9 cellular contexts compared by ENCODE assay signal in the genomic region with DNA sequence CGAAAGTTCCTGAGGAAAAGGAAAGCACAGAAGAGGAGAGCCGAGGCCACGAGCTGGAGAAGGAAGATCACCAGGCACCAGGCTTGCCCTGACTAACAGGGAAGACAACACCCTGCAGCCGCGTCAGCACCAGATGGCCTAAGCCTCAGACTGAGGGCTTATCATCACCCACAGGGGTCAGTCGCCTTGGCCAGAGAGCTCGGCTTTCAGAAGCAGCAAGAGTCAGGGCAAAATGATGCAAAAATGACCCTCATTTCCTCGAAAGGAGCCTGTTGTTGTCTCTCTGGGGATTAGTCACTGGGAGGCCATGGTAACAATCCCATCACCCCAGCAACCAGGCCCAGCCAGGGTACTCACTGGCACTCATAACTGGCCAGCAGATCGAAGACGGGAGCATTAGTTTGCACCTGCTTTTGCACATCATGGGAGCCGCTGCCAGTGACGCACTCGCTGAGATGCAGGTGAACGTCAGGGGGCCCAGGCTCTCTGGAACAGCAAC. TPM values are rescaled to one million over a fixed set of nuclear protein-coding genes. Genes with fewer than 3 reads are reported as not detected.
DNase-seq lines count a peak whose midpoint lies in the region; ATAC-seq and TF ChIP-seq lines count a peak whose summit lies in the region.
"Had no signal": no experiment of that assay in that cellular context is flagged by ENCODE, and none has a peak within 500 bp of the region (broad histone marks: within the 10 kb centered on the region; RNA-seq: fewer than 3 reads in every experiment).

No MANE protein-coding gene starts in this region.

- WGBS in liver, result 78% methylated on average over 14 of the region's 14 CpGs

- H3K9me3 ChIP-seq in liver (ENCODE audit: control insufficient read depth in 4 of 4, low read length in 3 of 4), result no peaks in the 10 kb centered on the region
- no peaks in the 10 kb centered on the region for H3K9me3 ChIP-seq in tibial artery

- H3K4me1 ChIP-seq in liver (ENCODE audit: control insufficient read depth in 4 of 4, insufficient read depth in 4 of 4, low read length in 3 of 4), result peaks cover 0 to 4% (median 0%) of the 10 kb centered on the region in 4 donors
- H3K4me1 ChIP-seq in tibial artery, result peaks cover 0 to 83% (median 70%) of the 10 kb centered on the region in 4 donors

- H3K9ac ChIP-seq in liver (ENCODE audit: low read depth in 1 of 2, low read length in 2 of 2), result no peak overlapping the region

- TF ChIP-seq CTCF in liver (IDR thresholded peaks at IDR 0.05; ENCODE audit: low read depth, low read length, missing input control), result no peak
- TF ChIP-seq CTCF in tibial artery (IDR thresholded peaks at IDR 0.05), result no peak

- intact Hi-C loops in tibial artery (cut with DNase I; ENCODE audit: low total_unique reads), result no loop called here

- H3K27ac ChIP-seq in liver (ENCODE audit: low read depth in 1 of 2, low read length in 2 of 2) (peak overlapping the region; percentile 62 to 76), tibial artery (peak overlapping the region; percentile 86 to 90)

- H3K4me3 ChIP-seq in liver (ENCODE audit: low read depth in 1 of 3, low read length in 3 of 3), result no peak overlapping the region
- peak overlapping the region in 1 of 2 donors; percentile 17 for H3K4me3 ChIP-seq in tibial artery

- peak; percentile 31 to 57 for TF ChIP-seq RAD21 in liver (IDR thresholded peaks at IDR 0.05)

- H3K27me3 ChIP-seq in liver (ENCODE audit: control insufficient read depth in 4 of 4, insufficient read depth in 4 of 4, low read length in 3 of 4) (no peaks in the 10 kb centered on the region), tibial artery (no peaks in the 10 kb centered on the region)

- H3K36me3 ChIP-seq in liver (ENCODE audit: control insufficient read depth in 4 of 4, insufficient read depth in 3 of 4, low read depth in 1 of 4, low read length in 3 of 4) (peaks cover 0 to 6% (median 0%) of the 10 kb centered on the region in 4 donors), tibial artery (no peaks in the 10 kb centered on the region)

- DNase-seq in DMS153 (lab: John Stamatoyannopoulos, UW) (peak; percentile 15), DMS153 treated with DMSO at 0.1 percent for 48 hours (lab: John Stamatoyannopoulos, UW; ENCODE audit: unreplicated experiment) (no peak), cerebellar cortex (ENCODE audit: low spot score) (peak; percentile 66), tibial artery (peak; percentile 95), SIG-M5 (lab: John Stamatoyannopoulos, UW) (no peak)
- DNase-seq in central memory CD4-positive, alpha-beta T cell, result no peak

- no peak for ATAC-seq in GM21737 (IDR thresholded peaks at IDR 0.05; ENCODE audit: unreplicated experiment)
- ATAC-seq: Panc1 had no signal

TF ChIP-seq in liver, 16 proteins besides CTCF, POLR2A, EP300 and RAD21:
- peak; percentile 98 for TF ChIP-seq NR2F2 (IDR thresholded peaks at IDR 0.05)
- peak in 1 of 2 donors; percentile 59 for TF ChIP-seq JUND (IDR thresholded peaks at IDR 0.05)
- TF ChIP-seq, protein P1, sequence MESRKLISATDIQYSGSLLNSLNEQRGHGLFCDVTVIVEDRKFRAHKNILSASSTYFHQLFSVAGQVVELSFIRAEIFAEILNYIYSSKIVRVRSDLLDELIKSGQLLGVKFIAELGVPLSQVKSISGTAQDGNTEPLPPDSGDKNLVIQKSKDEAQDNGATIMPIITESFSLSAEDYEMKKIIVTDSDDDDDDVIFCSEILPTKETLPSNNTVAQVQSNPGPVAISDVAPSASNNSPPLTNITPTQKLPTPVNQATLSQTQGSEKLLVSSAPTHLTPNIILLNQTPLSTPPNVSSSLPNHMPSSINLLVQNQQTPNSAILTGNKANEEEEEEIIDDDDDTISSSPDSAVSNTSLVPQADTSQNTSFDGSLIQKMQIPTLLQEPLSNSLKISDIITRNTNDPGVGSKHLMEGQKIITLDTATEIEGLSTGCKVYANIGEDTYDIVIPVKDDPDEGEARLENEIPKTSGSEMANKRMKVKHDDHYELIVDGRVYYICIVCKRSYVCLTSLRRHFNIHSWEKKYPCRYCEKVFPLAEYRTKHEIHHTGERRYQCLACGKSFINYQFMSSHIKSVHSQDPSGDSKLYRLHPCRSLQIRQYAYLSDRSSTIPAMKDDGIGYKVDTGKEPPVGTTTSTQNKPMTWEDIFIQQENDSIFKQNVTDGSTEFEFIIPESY (IDR thresholded peaks at IDR 0.05), result no peak
- TF ChIP-seq, protein P2, sequence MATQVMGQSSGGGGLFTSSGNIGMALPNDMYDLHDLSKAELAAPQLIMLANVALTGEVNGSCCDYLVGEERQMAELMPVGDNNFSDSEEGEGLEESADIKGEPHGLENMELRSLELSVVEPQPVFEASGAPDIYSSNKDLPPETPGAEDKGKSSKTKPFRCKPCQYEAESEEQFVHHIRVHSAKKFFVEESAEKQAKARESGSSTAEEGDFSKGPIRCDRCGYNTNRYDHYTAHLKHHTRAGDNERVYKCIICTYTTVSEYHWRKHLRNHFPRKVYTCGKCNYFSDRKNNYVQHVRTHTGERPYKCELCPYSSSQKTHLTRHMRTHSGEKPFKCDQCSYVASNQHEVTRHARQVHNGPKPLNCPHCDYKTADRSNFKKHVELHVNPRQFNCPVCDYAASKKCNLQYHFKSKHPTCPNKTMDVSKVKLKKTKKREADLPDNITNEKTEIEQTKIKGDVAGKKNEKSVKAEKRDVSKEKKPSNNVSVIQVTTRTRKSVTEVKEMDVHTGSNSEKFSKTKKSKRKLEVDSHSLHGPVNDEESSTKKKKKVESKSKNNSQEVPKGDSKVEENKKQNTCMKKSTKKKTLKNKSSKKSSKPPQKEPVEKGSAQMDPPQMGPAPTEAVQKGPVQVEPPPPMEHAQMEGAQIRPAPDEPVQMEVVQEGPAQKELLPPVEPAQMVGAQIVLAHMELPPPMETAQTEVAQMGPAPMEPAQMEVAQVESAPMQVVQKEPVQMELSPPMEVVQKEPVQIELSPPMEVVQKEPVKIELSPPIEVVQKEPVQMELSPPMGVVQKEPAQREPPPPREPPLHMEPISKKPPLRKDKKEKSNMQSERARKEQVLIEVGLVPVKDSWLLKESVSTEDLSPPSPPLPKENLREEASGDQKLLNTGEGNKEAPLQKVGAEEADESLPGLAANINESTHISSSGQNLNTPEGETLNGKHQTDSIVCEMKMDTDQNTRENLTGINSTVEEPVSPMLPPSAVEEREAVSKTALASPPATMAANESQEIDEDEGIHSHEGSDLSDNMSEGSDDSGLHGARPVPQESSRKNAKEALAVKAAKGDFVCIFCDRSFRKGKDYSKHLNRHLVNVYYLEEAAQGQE (IDR thresholded peaks at IDR 0.05), result no peak
- no peak for TF ChIP-seq YY1 (IDR thresholded peaks at IDR 0.05)
- TF ChIP-seq EGR1 (IDR thresholded peaks at IDR 0.05; ENCODE audit: low read depth in 2 of 2), result no peak
- no peak for TF ChIP-seq HNF4A (conservative IDR thresholded peaks at IDR 0.05)
- TF ChIP-seq, protein P3, sequence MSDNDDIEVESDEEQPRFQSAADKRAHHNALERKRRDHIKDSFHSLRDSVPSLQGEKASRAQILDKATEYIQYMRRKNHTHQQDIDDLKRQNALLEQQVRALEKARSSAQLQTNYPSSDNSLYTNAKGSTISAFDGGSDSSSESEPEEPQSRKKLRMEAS (IDR thresholded peaks at IDR 0.05), result peak; percentile 15
- peak; percentile 45 for TF ChIP-seq SP1 (IDR thresholded peaks at IDR 0.05)
- TF ChIP-seq TAF1 (conservative IDR thresholded peaks at IDR 0.05), result no peak
- no peak for TF ChIP-seq HNF4G (IDR thresholded peaks at IDR 0.05)
- TF ChIP-seq RXRA (IDR thresholded peaks at IDR 0.05), result peak; percentile 44 to 67
- no peak for TF ChIP-seq FOXA2 (IDR thresholded peaks at IDR 0.05)
- no peak for TF ChIP-seq GABPA (IDR thresholded peaks at IDR 0.05 in 1 of 2, conservative IDR thresholded peaks at IDR 0.05 in 1 of 2)
- TF ChIP-seq FOXA1 (IDR thresholded peaks at IDR 0.05), result no peak
- TF ChIP-seq, protein P4, sequence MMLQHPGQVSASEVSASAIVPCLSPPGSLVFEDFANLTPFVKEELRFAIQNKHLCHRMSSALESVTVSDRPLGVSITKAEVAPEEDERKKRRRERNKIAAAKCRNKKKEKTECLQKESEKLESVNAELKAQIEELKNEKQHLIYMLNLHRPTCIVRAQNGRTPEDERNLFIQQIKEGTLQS (IDR thresholded peaks at IDR 0.05), result no peak

RNA-seq across cellular contexts. Expression of a gene that starts 42.7 kb away (rescaled TPM):
- 10 to 100 TPM; 10.3 to 19.7 TPM for total RNA-seq in liver
- 10 to 100 TPM; 18.1 to 26.8 TPM for polyA plus RNA-seq in liver

Comparison
In these comparisons a context has a peak if more than half of its experiments do, and no peak if none do; other contexts are left out.
1. DNase-seq: peak in DMS153 (single experiment), cerebellar cortex (single experiment) and tibial artery (2 of 2); none in DMS153 treated with DMSO at 0.1 percent for 48 hours (single experiment), central memory CD4-positive, alpha-beta T cell (single experiment) and SIG-M5 (single experiment).